16 cellular contexts compared by ENCODE assay signal in genomic region chr6:31697555-31697954, GRCh38. TPM values are rescaled to one million over a fixed set of nuclear protein-coding genes. Genes with fewer than 3 reads are reported as not detected.
DNase-seq lines count a peak whose midpoint lies in the region; ATAC-seq and TF ChIP-seq lines count a peak whose summit lies in the region.
"Had no signal": no experiment of that assay in that cellular context is flagged by ENCODE, and none has a peak within 500 bp of the region (broad histone marks: within the 10 kb centered on the region; RNA-seq: fewer than 3 reads in every experiment).

No MANE protein-coding gene starts in this region.

- H3K27me3 Mint-ChIP-seq in activated naive CD4-positive, alpha-beta T cell treated with anti-CD3 and anti-CD28 coated beads for 36 hours (ENCODE audit: low read depth) = no peaks in the 10 kb centered on the region
- H3K27me3 Mint-ChIP-seq in effector memory CD8-positive, alpha-beta T cell = no peaks in the 10 kb centered on the region

- intact Hi-C loops in activated naive CD4-positive, alpha-beta T cell treated with anti-CD3 and anti-CD28 coated beads for 36 hours (cut with micrococcal nuclease) = no loop called here
- intact Hi-C loops in psoas muscle (cut with DNase I) (no loop called here), right cardiac atrium (cut with DNase I) (no loop called here)

- H3K27ac Mint-ChIP-seq in activated naive CD4-positive, alpha-beta T cell treated with anti-CD3 and anti-CD28 coated beads for 36 hours = peak overlapping the region; percentile 70
- H3K27ac Mint-ChIP-seq in effector memory CD8-positive, alpha-beta T cell = peak overlapping the region; percentile 18 to 59

- peaks cover 19% of the 10 kb centered on the region for H3K36me3 Mint-ChIP-seq in activated naive CD4-positive, alpha-beta T cell treated with anti-CD3 and anti-CD28 coated beads for 36 hours (ENCODE audit: low read depth)
- H3K36me3 Mint-ChIP-seq in effector memory CD8-positive, alpha-beta T cell (ENCODE audit: insufficient read depth) = peaks cover 70% of the 10 kb centered on the region

- WGBS in psoas muscle, 3 donors = 8 to 15% (median 15%) methylated on average over 3 of the region's 3 CpGs
- WGBS in right cardiac atrium = 39% methylated on average over 3 of the region's 3 CpGs

- H3K27me3 ChIP-seq in psoas muscle (ENCODE audit: insufficient read depth in 3 of 3, low read length in 2 of 3) (no peaks in the 10 kb centered on the region), right cardiac atrium (ENCODE audit: control insufficient read depth, insufficient read depth) (no peaks in the 10 kb centered on the region)

- CTCF ChIA-PET in activated naive CD4-positive, alpha-beta T cell treated with anti-CD3 and anti-CD28 coated beads for 36 hours (lab: Charles Lee) = no interaction called here

- no peak for TF ChIP-seq CTCF in psoas muscle (IDR thresholded peaks at IDR 0.05)

- H3K4me3 Mint-ChIP-seq in activated naive CD4-positive, alpha-beta T cell treated with anti-CD3 and anti-CD28 coated beads for 36 hours = no peak overlapping the region
- no peak overlapping the region for H3K4me3 Mint-ChIP-seq in effector memory CD8-positive, alpha-beta T cell

- H3K9me3 ChIP-seq in psoas muscle (no peaks in the 10 kb centered on the region), right cardiac atrium (ENCODE audit: control insufficient read depth, low read length) (no peaks in the 10 kb centered on the region)

- H3K4me1 Mint-ChIP-seq in activated naive CD4-positive, alpha-beta T cell treated with anti-CD3 and anti-CD28 coated beads for 36 hours (ENCODE audit: low read depth) = peaks cover 25% of the 10 kb centered on the region
- H3K4me1 Mint-ChIP-seq in effector memory CD8-positive, alpha-beta T cell (ENCODE audit: low read depth in 2 of 2) = peaks cover 20 to 25% of the 10 kb centered on the region in 2 donors

- H3K9me3 Mint-ChIP-seq in activated naive CD4-positive, alpha-beta T cell treated with anti-CD3 and anti-CD28 coated beads for 36 hours = no peaks in the 10 kb centered on the region
- no peaks in the 10 kb centered on the region for H3K9me3 Mint-ChIP-seq in effector memory CD8-positive, alpha-beta T cell

- DNase-seq in activated naive CD4-positive, alpha-beta T cell treated with anti-CD3 and anti-CD28 coated beads for 36 hours = peak; percentile 32
- no peak for DNase-seq in activated naive CD4-positive, alpha-beta T cell (lab: John Stamatoyannopoulos, UW)
- DNase-seq in NCI-H69 (lab: John Stamatoyannopoulos, UW) = peak; percentile 69
- no peak for DNase-seq in effector memory CD8-positive, alpha-beta T cell
- DNase-seq in psoas muscle = no peak
- DNase-seq in right cardiac atrium = no peak
- DNase-seq in SIG-M5 treated with dmso at 0.1 percent for 504 hours (lab: John Stamatoyannopoulos, UW; ENCODE audit: unreplicated experiment) = no peak
- DNase-seq: activated CD4-positive, alpha-beta T cell treated with anti-CD3 and anti-CD28 coated beads for 1 hour; H7; MM.1S; NCI-H226; OCI-M1; stimulated activated CD4-positive, alpha-beta T cell treated with anti-CD3 and anti-CD28 coated beads, Interleukin-2, amount 100 ng/mL, for 48 hours; SW 1271 had no signal

- H3K4me1 ChIP-seq in psoas muscle = peaks cover 27% of the 10 kb centered on the region
- peaks cover 7% of the 10 kb centered on the region for H3K4me1 ChIP-seq in right cardiac atrium (ENCODE audit: control insufficient read depth, insufficient read depth, low read length)

- ATAC-seq in effector memory CD8-positive, alpha-beta T cell (replicated peaks) = no peak
- ATAC-seq in psoas muscle (peak in 1 of 4 donors; percentile 20), HG02973 (IDR thresholded peaks at IDR 0.05; ENCODE audit: unreplicated experiment) (no peak), right cardiac atrium (no peak)

- peak overlapping the region; percentile 25 for H3K27ac ChIP-seq in psoas muscle
- no peak overlapping the region for H3K27ac ChIP-seq in right cardiac atrium (ENCODE audit: low read length)
- H3K27ac ChIP-seq: coronary artery had no signal

- peaks cover 0 to 88% of the 10 kb centered on the region in 2 donors for H3K36me3 ChIP-seq in psoas muscle (ENCODE audit: insufficient read depth in 1 of 2, low read depth in 1 of 2)

- H3K4me3 ChIP-seq in psoas muscle (no peak overlapping the region), right cardiac atrium (ENCODE audit: low read length) (no peak overlapping the region)
- H3K4me3 ChIP-seq: coronary artery had no signal

RNA-seq across cellular contexts. Expression of gene ABHD16A, which starts 5.6 kb away (rescaled TPM):
- total RNA-seq in activated naive CD4-positive, alpha-beta T cell treated with anti-CD3 and anti-CD28 coated beads for 36 hours = 10 to 100 TPM; 19.9 to 22.5 TPM
- total RNA-seq in psoas muscle = 10 to 100 TPM; 26.6 to 36.5 (median 30.5) TPM
- 10 to 100 TPM; 34.4 to 56.6 (median 50.0) TPM for polyA plus RNA-seq in psoas muscle
- 10 to 100 TPM; 28.4 to 37.0 (median 31.7) TPM for total RNA-seq in right cardiac atrium
- 28.1 TPM for polyA plus RNA-seq in right cardiac atrium

RNA-seq across cellular contexts. Expression of gene LY6G6F, which starts 9.1 kb away (rescaled TPM):
- not detected for total RNA-seq in activated naive CD4-positive, alpha-beta T cell treated with anti-CD3 and anti-CD28 coated beads for 36 hours
- total RNA-seq in psoas muscle = not detected
- under 1 TPM in 1 of 3 donors, not detected in 2; 0.05 TPM for polyA plus RNA-seq in psoas muscle
- not detected for total RNA-seq in right cardiac atrium
- polyA plus RNA-seq in right cardiac atrium = not detected
- total RNA-seq: H7 had no signal

RNA-seq across cellular contexts. Expression of gene LY6G5C, which starts 16.7 kb away (rescaled TPM):
- total RNA-seq in activated naive CD4-positive, alpha-beta T cell treated with anti-CD3 and anti-CD28 coated beads for 36 hours = 1 to 10 TPM in 1 of 2 experiments, under 1 TPM in 1; 0.93 to 1.4 TPM
- total RNA-seq in psoas muscle (1 to 10 TPM in 3 of 4 donors, under 1 TPM in 1; 0.75 to 3.2 (median 2.3) TPM), right cardiac atrium (1 to 10 TPM; 2.1 to 3.8 (median 2.3) TPM)
- polyA plus RNA-seq in psoas muscle (1 to 10 TPM; 1.4 to 2.3 (median 1.9) TPM), right cardiac atrium (5.0 TPM)

RNA-seq across cellular contexts. Expression of gene LY6G6D, which starts 17.6 kb away (rescaled TPM):
- not detected for total RNA-seq in activated naive CD4-positive, alpha-beta T cell treated with anti-CD3 and anti-CD28 coated beads for 36 hours
- total RNA-seq in psoas muscle (not detected), right cardiac atrium (not detected)
- polyA plus RNA-seq in psoas muscle (not detected), right cardiac atrium (not detected)

RNA-seq across cellular contexts. Expression of gene LY6G6C, which starts 24.0 kb away (rescaled TPM):
- total RNA-seq in activated naive CD4-positive, alpha-beta T cell treated with anti-CD3 and anti-CD28 coated beads for 36 hours = not detected
- total RNA-seq in psoas muscle (not detected), right cardiac atrium (not detected)
- polyA plus RNA-seq in psoas muscle (not detected), right cardiac atrium (0.18 TPM)
- total RNA-seq: H7 had no signal

Comparison
In these comparisons a context has a peak if more than half of its experiments do, and no peak if none do; other contexts are left out.
1. DNase-seq: peak in activated naive CD4-positive, alpha-beta T cell treated with anti-CD3 and anti-CD28 coated beads for 36 hours (single experiment) and NCI-H69 (single experiment); none in activated naive CD4-positive, alpha-beta T cell (0 of 4), effector memory CD8-positive, alpha-beta T cell (0 of 3), psoas muscle (0 of 2), right cardiac atrium (0 of 3) and SIG-M5 treated with dmso at 0.1 percent for 504 hours (single experiment).